In genomic region chr1:116394270-116394669, GRCh38 we compare ENCODE assay signal across 21 cellular contexts. TPM values are rescaled to one million over a fixed set of nuclear protein-coding genes. Genes with fewer than 3 reads are reported as not detected.
DNase-seq lines count a peak whose midpoint lies in the region; ATAC-seq, FAIRE-seq and TF ChIP-seq lines count a peak whose summit lies in the region.
"Had no signal": no experiment of that assay in that cellular context is flagged by ENCODE, and none has a peak within 500 bp of the region (broad histone marks: within the 10 kb centered on the region; RNA-seq: fewer than 3 reads in every experiment).

No MANE protein-coding gene starts in this region.

- H3K9me3 ChIP-seq in cardiac muscle cell (ENCODE audit: low read depth) (no peaks in the 10 kb centered on the region), GM12878 (replicated peaks; ENCODE audit: control insufficient read depth, insufficient read depth, low read length) (no peaks in the 10 kb centered on the region), lower lobe of right lung (no peaks in the 10 kb centered on the region)
- H3K9me3 ChIP-seq: Caco-2, HAP-1 had no signal

- TF ChIP-seq POLR2A in GM12878 (IDR thresholded peaks at IDR 0.05; ENCODE audit: low read depth, low read length): no peak

- DNase-seq in cardiac muscle cell (ENCODE audit: low read depth in 1 of 2, low spot score in 1 of 2) (no peak), left ventricle myocardium superior (no peak), MV-4-11 (lab: John Stamatoyannopoulos, UW) (peak; percentile 20), GM12878 (ENCODE audit: low read depth, low spot score) (no peak), foreskin keratinocyte (no peak), lower lobe of right lung (no peak)
- DNase-seq: Caco-2; CD4-positive, alpha-beta T cell; DMS 273 treated with DMSO at 0.1 percent for 48 hours; DMS79 treated with DMSO at 0.1 percent for 48 hours; KG1; NCI-H1105; NCI-H2029 treated with DMSO at 0.1 percent for 48 hours; NCI-H345; NCI-H526; OCI-M1; SHP77 had no signal

- TF ChIP-seq RAD21 in GM12878 (IDR thresholded peaks at IDR 0.05; ENCODE audit: insufficient read depth, low read depth, low read length): no peak

- SMC1A ChIA-PET in GM12878 (lab: Charles Lee; ENCODE audit: uncharacterized antibody, unreplicated experiment): interaction anchor here (0.5 to 1.4 kb wide), 3 partner anchors 24 to 298 kb away, joined by 3 to 5 read pairs (median 3); no protein-coding TSS in a partner anchor

- POLR2A ChIA-PET in GM12878 (lab: Charles Lee): interaction anchor here (1.1 kb wide), 1 partner anchor 14 kb away, joined by 3 read pairs; no protein-coding TSS in a partner anchor

- peaks cover 99% of the 10 kb centered on the region for H3K36me3 ChIP-seq in cardiac muscle cell
- H3K36me3 ChIP-seq in GM12878 (ENCODE audit: control insufficient read depth in 2 of 2, insufficient read depth in 2 of 2, low read length in 1 of 2): peaks cover 34 to 68% of the 10 kb centered on the region in 2 experiments
- H3K36me3 ChIP-seq in lower lobe of right lung: peaks cover 100% of the 10 kb centered on the region

- no peak overlapping the region for H2AFZ ChIP-seq in GM12878 (ENCODE audit: control insufficient read depth, low read depth, low read length)
- H2AFZ ChIP-seq: GM23338 had no signal

- peaks cover 6% of the 10 kb centered on the region for H3K79me2 ChIP-seq in GM12878 (ENCODE audit: control insufficient read depth, insufficient read depth, low read length)

- no peak overlapping the region for H3K9ac ChIP-seq in GM12878 (ENCODE audit: control insufficient read depth, insufficient read depth, low read length)

- H3K4me3 ChIP-seq in cardiac muscle cell: no peak overlapping the region
- H3K4me3 ChIP-seq in GM12878: no peak overlapping the region
- H3K4me3 ChIP-seq in lower lobe of right lung: no peak overlapping the region
- H3K4me3 ChIP-seq: GM23338, HAP-1 had no signal

- H3K27me3 ChIP-seq in cardiac muscle cell: no peaks in the 10 kb centered on the region
- H3K27me3 ChIP-seq in GM12878 (replicated peaks in 1 of 2; ENCODE audit: control insufficient read depth in 2 of 2, insufficient read depth in 2 of 2, low read length in 1 of 2): no peaks in the 10 kb centered on the region
- H3K27me3 ChIP-seq in foreskin keratinocyte: no peaks in the 10 kb centered on the region
- no peaks in the 10 kb centered on the region for H3K27me3 ChIP-seq in lower lobe of right lung (ENCODE audit: low read depth)

- H3K27ac ChIP-seq in cardiac muscle cell (peak overlapping the region; percentile 95), GM12878 (ENCODE audit: control insufficient read depth, insufficient read depth) (no peak overlapping the region), foreskin keratinocyte (no peak overlapping the region), lower lobe of right lung (no peak overlapping the region)

- no peak overlapping the region for H3K4me2 ChIP-seq in GM12878 (ENCODE audit: control insufficient read depth, insufficient read depth)
- H3K4me2 ChIP-seq: GM23338 had no signal

- 42% methylated on average over 4 of the region's 4 CpGs for whole genome bisulfite sequencing in GM12878 (ENCODE audit: insufficient coverage, insufficient replicate concordance, low lambda C conversion rate, missing lambda C conversion rate)

- TF ChIP-seq EP300 in GM12878 (IDR thresholded peaks at IDR 0.05; ENCODE audit: borderline replicate concordance in 1 of 2, control insufficient read depth in 1 of 2, low read depth in 2 of 2, low read length in 2 of 2): no peak

- TF ChIP-seq CTCF in cardiac muscle cell (IDR thresholded peaks at IDR 0.05; ENCODE audit: low read depth, low read length) (no peak), GM12878 (IDR thresholded peaks at IDR 0.05 in 2 of 3, conservative IDR thresholded peaks at IDR 0.05 in 1 of 3; ENCODE audit: control insufficient read depth in 2 of 3, extremely low read depth in 1 of 3, insufficient read depth in 1 of 3, low read depth in 3 of 3, low read length in 3 of 3) (no peak), foreskin keratinocyte (conservative IDR thresholded peaks at IDR 0.05) (no peak), lower lobe of right lung (IDR thresholded peaks at IDR 0.05) (no peak)

- ATAC-seq in left ventricle myocardium superior: no peak
- no peak for ATAC-seq in GM12878
- ATAC-seq in foreskin keratinocyte: no peak
- no peak for ATAC-seq in HG03135 (IDR thresholded peaks at IDR 0.05; ENCODE audit: unreplicated experiment)
- no peak for ATAC-seq in lower lobe of right lung
- ATAC-seq: GM23338 had no signal

- H4K20me1 ChIP-seq in GM12878 (ENCODE audit: control insufficient read depth, insufficient read depth): no peaks in the 10 kb centered on the region; the same call in 1 of the 2 replicates

- RAD21 ChIA-PET in GM12878 (lab: Charles Lee; ENCODE audit: unreplicated experiment): no interaction called here

- intact Hi-C loops in left ventricle myocardium superior (cut with micrococcal nuclease) (no loop called here), GM12878 (cut with micrococcal nuclease; ENCODE audit: unreplicated experiment) (no loop called here), lower lobe of right lung (cut with DNase I) (no loop called here)

- H3K4me1 ChIP-seq in cardiac muscle cell (ENCODE audit: low read depth): peaks cover 48% of the 10 kb centered on the region
- H3K4me1 ChIP-seq in GM12878 (ENCODE audit: control insufficient read depth, insufficient read depth, low read length): peaks cover 10% of the 10 kb centered on the region
- no peaks in the 10 kb centered on the region for H3K4me1 ChIP-seq in foreskin keratinocyte
- H3K4me1 ChIP-seq in lower lobe of right lung: peaks cover 34% of the 10 kb centered on the region
- H3K4me1 ChIP-seq: HAP-1 had no signal

- FAIRE-seq in GM12878 (lab: Jason Lieb, UNC): no peak
- FAIRE-seq: GM12892 had no signal

- no TSS peak for BruUV-seq in GM12878 (replicated peaks; lab: Mats Ljungman, UMichigan)

- CTCF ChIA-PET in GM12878 (lab: Yijun Ruan, JAX): interaction anchor here (1.6 to 4.6 kb wide), 2 partner anchors 10 to 13 kb away, joined by 4 to 19 read pairs; no protein-coding TSS in a partner anchor

- in situ Hi-C loops in GM12878 (cut with MboI): no loop called here

TF ChIP-seq in GM12878, 131 proteins besides CTCF, POLR2A, EP300 and RAD21:
- TF ChIP-seq RBBP5 (conservative IDR thresholded peaks at IDR 0.05) (no peak), KLF5 (IDR thresholded peaks at IDR 0.05; ENCODE audit: partially characterized antibody) (no peak), STAT1 (conservative IDR thresholded peaks at IDR 0.05) (no peak), POU2F2 (IDR thresholded peaks at IDR 0.05; ENCODE audit: borderline replicate concordance, low read depth, low read length) (no peak), RUNX3 (IDR thresholded peaks at IDR 0.05; ENCODE audit: low read length) (no peak), SPI1 (IDR thresholded peaks at IDR 0.05; ENCODE audit: borderline replicate concordance, insufficient read depth, low read depth, low read length) (peak; percentile 48; the same call in 1 of the 2 replicates)
- TF ChIP-seq, protein P1, sequence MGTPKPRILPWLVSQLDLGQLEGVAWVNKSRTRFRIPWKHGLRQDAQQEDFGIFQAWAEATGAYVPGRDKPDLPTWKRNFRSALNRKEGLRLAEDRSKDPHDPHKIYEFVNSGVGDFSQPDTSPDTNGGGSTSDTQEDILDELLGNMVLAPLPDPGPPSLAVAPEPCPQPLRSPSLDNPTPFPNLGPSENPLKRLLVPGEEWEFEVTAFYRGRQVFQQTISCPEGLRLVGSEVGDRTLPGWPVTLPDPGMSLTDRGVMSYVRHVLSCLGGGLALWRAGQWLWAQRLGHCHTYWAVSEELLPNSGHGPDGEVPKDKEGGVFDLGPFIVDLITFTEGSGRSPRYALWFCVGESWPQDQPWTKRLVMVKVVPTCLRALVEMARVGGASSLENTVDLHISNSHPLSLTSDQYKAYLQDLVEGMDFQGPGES (IDR thresholded peaks at IDR 0.05): no peak

RNA-seq across cellular contexts. Expression of gene ATP1A1, which starts 21.2 kb away (rescaled TPM):
- total RNA-seq in cardiac muscle cell (754 and 1,350 TPM in 2 replicates), left ventricle myocardium superior (269 TPM), GM12878 (2014; rRNA removed) (247 and 262 TPM in 2 replicates), GM12878 (2014; rRNA removed; fragmentation: Illumina TruSeq; extraction: Trizol) (122 and 125 TPM in 2 replicates), GM12878 (2021) (359 and 374 TPM in 2 replicates), foreskin keratinocyte (141 and 174 TPM in 2 replicates), lower lobe of right lung (518 TPM)
- polyA plus RNA-seq in cardiac muscle cell (665 and 1,094 TPM in 2 replicates), GM12878 (2011; rRNA removed) (472 and 566 TPM in 2 replicates), GM12878 (2014; fragmentation: Illumina TruSeq; extraction: Trizol) (348 and 375 TPM in 2 replicates), GM12878 (2014; fragmentation: Nextera tagmentation; extraction: Ambion mirVana) (100 to 1,000 TPM; 113 to 151 TPM), GM12878 (2014; rRNA removed) (324 and 340 TPM in 2 replicates), GM12878 (2016; fragmentation: Nextera tagmentation; extraction: Ambion mirVana) (100 to 1,000 TPM; 308 to 318 TPM), foreskin keratinocyte (124 and 152 TPM in 2 replicates)
- total RNA-seq in GM12878 (2013; cell fraction: nucleolus; rRNA removed): 448 and 474 TPM in 2 replicates
- 247 TPM for polyA plus RNA-seq in GM12878 (2011; ENCODE audit: low read depth)
- 544 and 594 TPM in 2 replicates for polyA plus RNA-seq in GM12878 (2011; cell fraction: cytosol; rRNA removed)
- 334 and 377 TPM in 2 replicates for polyA plus RNA-seq in GM12878 (2011; cell fraction: nucleus; rRNA removed)
- 277 and 312 TPM in 2 replicates for polyA plus RNA-seq in GM12878 (2012)
- polyA minus RNA-seq in GM12878 (2011; rRNA and poly(A)+ RNA removed): 882 and 896 TPM in 2 replicates
- 201 and 236 TPM in 2 replicates for polyA minus RNA-seq in GM12878 (2011; cell fraction: cytosol; rRNA and poly(A)+ RNA removed)
- 193 and 239 TPM in 2 replicates for polyA minus RNA-seq in GM12878 (2011; cell fraction: nucleus; rRNA and poly(A)+ RNA removed)
